In genomic region chr10:23193435-23194074, GRCh38 we compare ENCODE assay signal across 30 cellular contexts. TPM values are rescaled to one million over a fixed set of nuclear protein-coding genes. Genes with fewer than 3 reads are reported as not detected.
DNase-seq lines count a peak whose midpoint lies in the region; ATAC-seq and TF ChIP-seq lines count a peak whose summit lies in the region.
"Had no signal": no experiment of that assay in that cellular context is flagged by ENCODE, and none has a peak within 500 bp of the region (broad histone marks: within the 10 kb centered on the region; RNA-seq: fewer than 3 reads in every experiment).

No MANE protein-coding gene starts in this region.

- no peaks in the 10 kb centered on the region for H3K36me3 ChIP-seq in left lung
- H3K36me3 ChIP-seq: heart right ventricle, upper lobe of right lung, WERI-Rb-1 had no signal

- CTCF ChIA-PET in activated CD4-positive, alpha-beta T cell treated with anti-CD3 and anti-CD28 coated beads for 36 hours (lab: Charles Lee): interaction anchor here (1.0 kb wide), 1 partner anchor 8 kb away, joined by 3 read pairs; no protein-coding TSS in a partner anchor
- CTCF ChIA-PET in activated CD4-positive, alpha-beta memory T cell treated with anti-CD3 and anti-CD28 coated beads for 36 hours (lab: Charles Lee): no interaction called here

- no peak for DNase-seq in activated CD4-positive, alpha-beta T cell treated with anti-CD3 and anti-CD28 coated beads for 36 hours
- no peak for DNase-seq in activated CD4-positive, alpha-beta T cell treated with anti-CD3 and anti-CD28 coated beads, Interleukin-2, amount 50 U/mL, for 48 hours
- DNase-seq in DMS53 (lab: John Stamatoyannopoulos, UW): peak; percentile 73
- no peak for DNase-seq in activated CD4-positive, alpha-beta memory T cell treated with anti-CD3 and anti-CD28 coated beads for 36 hours
- no peak for DNase-seq in NCI-H2081 (lab: John Stamatoyannopoulos, UW)
- DNase-seq in NCI-H1048 (lab: John Stamatoyannopoulos, UW): no peak
- DNase-seq in left lung: no peak
- DNase-seq: activated CD8-positive, alpha-beta memory T cell treated with anti-CD3 and anti-CD28 coated beads for 24 hours; AML-193; CD4-positive, alpha-beta memory T cell; DMS 273 treated with DMSO at 0.1 percent for 48 hours; GDM1; heart right ventricle; KG1; NCI-H187; NCI-H2227 treated with DMSO at 0.1 percent for 48 hours; occipital lobe; small intestine; stimulated activated CD4-positive, alpha-beta T cell treated with anti-CD3 and anti-CD28 coated beads, Interleukin-1b, Interleukin-23, amount 100 ng/mL, for 48 hours; substantia nigra; T-helper 9 cell; upper lobe of right lung; WERI-Rb-1 had no signal

- POLR2A ChIA-PET in activated CD4-positive, alpha-beta T cell treated with anti-CD3 and anti-CD28 coated beads for 36 hours (lab: Charles Lee): no interaction called here
- POLR2A ChIA-PET in activated CD4-positive, alpha-beta memory T cell treated with anti-CD3 and anti-CD28 coated beads for 36 hours (lab: Charles Lee): no interaction called here

- H3K27me3 Mint-ChIP-seq in activated CD4-positive, alpha-beta T cell treated with anti-CD3 and anti-CD28 coated beads for 36 hours: peaks cover 61% of the 10 kb centered on the region
- H3K27me3 Mint-ChIP-seq in activated CD4-positive, alpha-beta memory T cell treated with anti-CD3 and anti-CD28 coated beads for 36 hours: peaks cover 59% of the 10 kb centered on the region
- H3K27me3 Mint-ChIP-seq in nephron (ENCODE audit: low read depth): peaks cover 97% of the 10 kb centered on the region

- H3K9me3 ChIP-seq in left lung: no peaks in the 10 kb centered on the region
- H3K9me3 ChIP-seq: heart right ventricle, upper lobe of right lung had no signal

- intact Hi-C loops in activated CD4-positive, alpha-beta T cell treated with anti-CD3 and anti-CD28 coated beads for 36 hours (cut with DNase I, micrococcal nuclease): loop anchor here in 1 of 2 experiments (2.0 to 10.0 kb wide), 2 partner anchors 21 to 211 kb away; no protein-coding TSS in a partner anchor
- intact Hi-C loops in activated CD4-positive, alpha-beta memory T cell treated with anti-CD3 and anti-CD28 coated beads for 36 hours (cut with micrococcal nuclease): loop anchor here (10.0 kb wide), 1 partner anchor 501 kb away; no protein-coding TSS in a partner anchor
- intact Hi-C loops in left lung (cut with DNase I): no loop called here

- peaks cover 75 to 99% of the 10 kb centered on the region in 2 donors for H3K27me3 ChIP-seq in left lung

- peaks cover 11% of the 10 kb centered on the region for H3K4me1 Mint-ChIP-seq in activated CD4-positive, alpha-beta T cell treated with anti-CD3 and anti-CD28 coated beads for 36 hours
- H3K4me1 Mint-ChIP-seq in activated CD4-positive, alpha-beta memory T cell treated with anti-CD3 and anti-CD28 coated beads for 36 hours (ENCODE audit: low read depth): peaks cover 4% of the 10 kb centered on the region
- peaks cover 6% of the 10 kb centered on the region for H3K4me1 Mint-ChIP-seq in nephron

- no peaks in the 10 kb centered on the region for H3K9me3 Mint-ChIP-seq in activated CD4-positive, alpha-beta T cell treated with anti-CD3 and anti-CD28 coated beads for 36 hours (ENCODE audit: low read depth)
- no peaks in the 10 kb centered on the region for H3K9me3 Mint-ChIP-seq in activated CD4-positive, alpha-beta memory T cell treated with anti-CD3 and anti-CD28 coated beads for 36 hours
- peaks cover 5% of the 10 kb centered on the region for H3K9me3 Mint-ChIP-seq in nephron

- peak overlapping the region; percentile 37 for H3K4me3 Mint-ChIP-seq in activated CD4-positive, alpha-beta T cell treated with anti-CD3 and anti-CD28 coated beads for 36 hours
- no peak overlapping the region for H3K4me3 Mint-ChIP-seq in activated CD4-positive, alpha-beta memory T cell treated with anti-CD3 and anti-CD28 coated beads for 36 hours
- H3K4me3 Mint-ChIP-seq in nephron: peak overlapping the region; percentile 53 to 75 (median 53)

- no peak overlapping the region for H3K27ac ChIP-seq in left lung
- H3K27ac ChIP-seq: heart right ventricle, SK-N-MC, upper lobe of right lung, WERI-Rb-1 had no signal

- H3K27ac Mint-ChIP-seq in activated CD4-positive, alpha-beta T cell treated with anti-CD3 and anti-CD28 coated beads for 36 hours: no peak overlapping the region
- H3K27ac Mint-ChIP-seq in activated CD4-positive, alpha-beta memory T cell treated with anti-CD3 and anti-CD28 coated beads for 36 hours: peak overlapping the region; percentile 56
- no peak overlapping the region for H3K27ac Mint-ChIP-seq in nephron
- H3K27ac Mint-ChIP-seq: CD4-positive, alpha-beta memory T cell had no signal

- no peak for TF ChIP-seq CTCF in nephron (IDR thresholded peaks at IDR 0.05; ENCODE audit: unreplicated experiment in 3 of 3)
- TF ChIP-seq CTCF in left lung (IDR thresholded peaks at IDR 0.05): no peak

- ATAC-seq in activated CD4-positive, alpha-beta T cell treated with anti-CD3 and anti-CD28 coated beads for 36 hours: no peak
- no peak for ATAC-seq in left lung
- ATAC-seq: heart right ventricle, upper lobe of right lung had no signal

- no peak overlapping the region for H3K4me3 ChIP-seq in left lung
- H3K4me3 ChIP-seq: heart right ventricle, SK-N-MC, upper lobe of right lung had no signal

- peaks cover 2% of the 10 kb centered on the region for H3K36me3 Mint-ChIP-seq in activated CD4-positive, alpha-beta T cell treated with anti-CD3 and anti-CD28 coated beads for 36 hours (ENCODE audit: low read depth)
- H3K36me3 Mint-ChIP-seq in activated CD4-positive, alpha-beta memory T cell treated with anti-CD3 and anti-CD28 coated beads for 36 hours: no peaks in the 10 kb centered on the region
- H3K36me3 Mint-ChIP-seq in nephron (ENCODE audit: low read depth): no peaks in the 10 kb centered on the region
- H3K36me3 Mint-ChIP-seq: CD4-positive, alpha-beta memory T cell had no signal

- H3K4me1 ChIP-seq in left lung: peaks cover 0 to 10% of the 10 kb centered on the region in 2 donors
- H3K4me1 ChIP-seq: upper lobe of right lung had no signal

RNA-seq across cellular contexts. Expression of gene PTF1A, which starts 1.4 kb away (rescaled TPM):
- total RNA-seq in activated CD4-positive, alpha-beta T cell treated with anti-CD3 and anti-CD28 coated beads for 36 hours: not detected
- not detected for total RNA-seq in activated CD4-positive, alpha-beta memory T cell treated with anti-CD3 and anti-CD28 coated beads for 36 hours
- not detected for total RNA-seq in left lung
- total RNA-seq: CD4-positive, alpha-beta memory T cell; chondrocyte; epithelial cell of proximal tubule; fibroblast of villous mesenchyme; heart right ventricle; HT-29; occipital lobe; renal cortical epithelial cell; upper lobe of right lung had no signal
